In genomic region chr10:126929391-126929790, GRCh38 we compare ENCODE assay signal across 28 cellular contexts.
"Had no signal": no experiment of that assay in that cellular context is flagged by ENCODE, and none has a peak within 500 bp of the region (broad histone marks: within the 10 kb centered on the region; RNA-seq: fewer than 3 reads in every experiment).

No MANE protein-coding gene starts in this region.

- H3K4me1 ChIP-seq: pancreas, psoas muscle, upper lobe of right lung had no signal

- H3K9ac ChIP-seq: neural progenitor cell had no signal

- H3K36me3 ChIP-seq: neural progenitor cell, pancreas, upper lobe of right lung had no signal

- H3K27ac Mint-ChIP-seq: immature natural killer cell; mesothelial cell of epicardium; natural killer cell; nephron progenitor cell; stimulated activated naive B cell treated with anti-CD40 and anti-IgM and Interleukin-4, amounts not matched to agents 10 μg/mL and 1 μg/mL and 100 μg/mL, for 72 hours had no signal

- H3K4me2 ChIP-seq: neural progenitor cell had no signal

- FAIRE-seq: islet of Langerhans, kidney, pancreas, urothelium cell line had no signal

- DNase-seq: hypothalamus; immature natural killer cell; kidney; left colon; left lung; mesendoderm; naive B cell; natural killer cell; nephron progenitor cell; pancreas; psoas muscle; stimulated activated CD4-positive, alpha-beta T cell treated with anti-CD3 and anti-CD28 coated beads, Interleukin-12 subunit alpha, Interleukin-12 subunit beta, amount 100 ng/mL, for 4 hours; stimulated activated CD4-positive, alpha-beta T cell treated with anti-CD3 and anti-CD28 coated beads, Interleukin-15, amount 100 ng/mL, for 24 hours; stimulated activated CD4-positive, alpha-beta T cell treated with anti-CD3 and anti-CD28 coated beads, Interleukin-2, amount 100 ng/mL, for 24 hours; stimulated activated CD4-positive, alpha-beta T cell treated with anti-CD3 and anti-CD28 coated beads, Interleukin-4, amount 100 ng/mL, for 1 hour; stimulated activated naive B cell treated with anti-CD40 and anti-IgM and Interleukin-4, amounts not matched to agents 10 μg/mL and 1 μg/mL and 100 μg/mL, for 72 hours; stimulated activated naive CD8-positive, alpha-beta T cell treated with anti-CD3 and anti-CD28 coated beads, Interleukin-15, Interleukin-2, amounts not matched to agents 100 U/mL and 50 U/mL, for 24 hours; stomach; testis; tibial artery; trophoblast cell; upper lobe of right lung had no signal

- H3K27ac ChIP-seq: left lung, neural progenitor cell, pancreas, psoas muscle, skin epidermis, stomach, testis, tibial artery, upper lobe of right lung had no signal

- ATAC-seq: left colon; left lung; natural killer cell; pancreas; psoas muscle; stimulated activated naive B cell treated with anti-CD40 and anti-IgM and Interleukin-4, amounts not matched to agents 10 μg/mL and 1 μg/mL and 100 μg/mL, for 72 hours; stimulated activated naive CD8-positive, alpha-beta T cell treated with anti-CD3 and anti-CD28 coated beads, Interleukin-15, Interleukin-2, amounts not matched to agents 100 U/mL and 50 U/mL, for 24 hours; upper lobe of right lung had no signal

- H3K9me3 Mint-ChIP-seq: mesothelial cell of epicardium, natural killer cell, nephron progenitor cell, neural progenitor cell had no signal

- H3K27me3 ChIP-seq: left lung, neural progenitor cell, pancreas, stomach, testis, tibial artery, upper lobe of right lung had no signal

- H3K4me3 Mint-ChIP-seq: immature natural killer cell; mesothelial cell of epicardium; natural killer cell; nephron progenitor cell; neural progenitor cell; stimulated activated naive B cell treated with anti-CD40 and anti-IgM and Interleukin-4, amounts not matched to agents 10 μg/mL and 1 μg/mL and 100 μg/mL, for 72 hours had no signal

- H3K9me3 ChIP-seq: left lung, pancreas, psoas muscle, stomach, testis, tibial artery, upper lobe of right lung had no signal

- H2AFZ ChIP-seq: neural progenitor cell had no signal

- H3K36me3 Mint-ChIP-seq: immature natural killer cell; naive B cell; natural killer cell; stimulated activated naive B cell treated with anti-CD40 and anti-IgM and Interleukin-4, amounts not matched to agents 10 μg/mL and 1 μg/mL and 100 μg/mL, for 72 hours had no signal

- H3K4me1 Mint-ChIP-seq: immature natural killer cell; naive B cell; natural killer cell; stimulated activated naive B cell treated with anti-CD40 and anti-IgM and Interleukin-4, amounts not matched to agents 10 μg/mL and 1 μg/mL and 100 μg/mL, for 72 hours had no signal

- H3K27me3 Mint-ChIP-seq: naive B cell; stimulated activated naive B cell treated with anti-CD40 and anti-IgM and Interleukin-4, amounts not matched to agents 10 μg/mL and 1 μg/mL and 100 μg/mL, for 72 hours had no signal

- H3K4me3 ChIP-seq: left lung, lung, neural progenitor cell, pancreas, psoas muscle, skin epidermis, stomach, testis, tibial artery, upper lobe of right lung had no signal
